In genomic region chr1:116431870-116432500, GRCh38 we compare ENCODE assay signal across 18 cellular contexts.
"Had no signal": no experiment of that assay in that cellular context is flagged by ENCODE, and none has a peak within 500 bp of the region (broad histone marks: within the 10 kb centered on the region; RNA-seq: fewer than 3 reads in every experiment).

No MANE protein-coding gene starts in this region.

- ATAC-seq: lower lobe of right lung had no signal

- H3K9me3 ChIP-seq: lower lobe of right lung, prostate gland, right atrium auricular region had no signal

- H3K27me3 Mint-ChIP-seq: stimulated activated naive CD8-positive, alpha-beta T cell treated with anti-CD3 and anti-CD28 coated beads, Interleukin-15, Interleukin-2, amounts not matched to agents 100 ng/mL and 50 ng/mL, for 24 hours had no signal

- H3K4me3 ChIP-seq: esophagus squamous epithelium, lower lobe of right lung, prostate gland, right atrium auricular region had no signal

- H3K27me3 ChIP-seq: esophagus squamous epithelium, right atrium auricular region had no signal

- H3K4me1 ChIP-seq: esophagus squamous epithelium, lower lobe of right lung, prostate gland had no signal

- H3K4me1 Mint-ChIP-seq: activated naive CD8-positive, alpha-beta T cell treated with anti-CD3 and anti-CD28 coated beads, Interleukin-2, amount 10 ng/mL, durations not matched to agents 7 days and 5 days had no signal

- H3K27ac ChIP-seq: lower lobe of right lung, prostate gland, VCaP had no signal

- H3K27ac Mint-ChIP-seq: activated naive CD8-positive, alpha-beta T cell treated with anti-CD3 and anti-CD28 coated beads, Interleukin-2, amount 10 ng/mL, durations not matched to agents 7 days and 5 days; nephron; stimulated activated naive CD8-positive, alpha-beta T cell treated with anti-CD3 and anti-CD28 coated beads, Interleukin-15, Interleukin-2, amounts not matched to agents 100 ng/mL and 50 ng/mL, for 24 hours had no signal

- H3K36me3 ChIP-seq: esophagus squamous epithelium, lower lobe of right lung, prostate gland, right atrium auricular region had no signal

- H3K9me3 Mint-ChIP-seq: activated naive CD8-positive, alpha-beta T cell treated with anti-CD3 and anti-CD28 coated beads, Interleukin-2, amount 10 ng/mL, durations not matched to agents 7 days and 5 days; stimulated activated naive CD8-positive, alpha-beta T cell treated with anti-CD3 and anti-CD28 coated beads, Interleukin-15, Interleukin-2, amounts not matched to agents 100 ng/mL and 50 ng/mL, for 24 hours had no signal

- H3K4me3 Mint-ChIP-seq: activated naive CD8-positive, alpha-beta T cell treated with anti-CD3 and anti-CD28 coated beads, Interleukin-2, amount 10 ng/mL, durations not matched to agents 7 days and 5 days; brain; nephron; stimulated activated naive CD8-positive, alpha-beta T cell treated with anti-CD3 and anti-CD28 coated beads, Interleukin-15, Interleukin-2, amounts not matched to agents 100 ng/mL and 50 ng/mL, for 24 hours had no signal

- DNase-seq: activated CD4-positive, CD25-positive, alpha-beta regulatory T cell treated with anti-CD3 and anti-CD28 coated beads, Interleukin-2, amount 50 U/mL, for 72 hours; activated naive CD8-positive, alpha-beta T cell treated with anti-CD3 and anti-CD28 coated beads, Interleukin-2, amount 10 ng/mL, durations not matched to agents 7 days and 5 days; amygdala; cortex of kidney; effector CD4-positive, alpha-beta T cell; esophagus squamous epithelium; left colon; lower lobe of right lung; occipital lobe; stimulated activated CD4-positive, alpha-beta T cell treated with anti-CD3 and anti-CD28 coated beads, Interleukin-2, amount 100 ng/mL, for 48 hours; SW 1271; T-helper 2 cell had no signal

- H3K36me3 Mint-ChIP-seq: activated naive CD8-positive, alpha-beta T cell treated with anti-CD3 and anti-CD28 coated beads, Interleukin-2, amount 10 ng/mL, durations not matched to agents 7 days and 5 days; brain had no signal
